ENCODE assay signal across 3 cellular contexts in the genomic region with DNA sequence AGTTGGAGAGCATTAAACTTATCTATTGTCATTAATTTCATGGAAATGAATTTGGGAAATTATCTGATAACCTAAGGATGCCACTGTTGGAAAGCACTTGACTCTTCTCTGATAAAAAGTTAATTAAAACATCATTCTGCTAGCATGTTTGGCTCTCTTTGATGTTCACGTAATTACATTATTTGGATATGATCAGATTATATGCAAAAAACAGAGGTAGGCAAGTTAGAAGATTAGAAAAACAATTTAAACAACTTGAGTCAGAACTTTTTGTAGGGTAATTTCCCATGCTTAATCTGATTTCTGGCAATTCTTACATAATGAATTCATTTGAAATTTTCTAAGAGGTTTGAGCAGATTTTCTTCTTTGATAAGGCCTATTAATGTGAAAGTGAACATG.
"Had no signal": no experiment of that assay in that cellular context is flagged by ENCODE, and none has a peak within 500 bp of the region (broad histone marks: within the 10 kb centered on the region; RNA-seq: fewer than 3 reads in every experiment).

No MANE protein-coding gene starts in this region.

- DNase-seq: GDM1, GF-D8 had no signal

- ATAC-seq: GM12878 had no signal

- H3K4me3 ChIP-seq: GM12878 had no signal
